ENCODE assay signal across 28 cellular contexts in the genomic region with DNA sequence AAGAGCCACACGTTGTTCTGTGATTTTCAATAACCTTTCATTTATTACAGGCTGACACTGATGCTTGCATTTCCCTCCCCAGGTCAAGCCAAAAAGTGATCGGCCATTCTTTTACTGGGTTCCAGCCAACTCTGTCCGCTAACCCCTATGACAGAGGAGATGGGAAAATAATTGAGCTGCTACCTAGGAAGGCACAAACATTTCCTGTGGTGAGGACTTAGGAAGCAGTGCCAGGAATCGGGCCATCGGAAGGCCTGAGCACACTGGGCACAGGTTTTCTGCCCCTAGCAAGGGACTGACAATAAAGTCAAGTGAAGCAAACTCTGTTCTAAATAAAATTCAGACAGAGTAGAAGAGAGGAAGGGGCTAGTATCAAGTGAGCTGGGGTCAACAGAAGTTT.
"Had no signal": no experiment of that assay in that cellular context is flagged by ENCODE, and none has a peak within 500 bp of the region (broad histone marks: within the 10 kb centered on the region; RNA-seq: fewer than 3 reads in every experiment).

No MANE protein-coding gene starts in this region.

- H3K9me3 ChIP-seq: prostate gland, testis had no signal

- H3K79me2 ChIP-seq: hepatocyte, parathyroid adenoma had no signal

- H3K36me3 Mint-ChIP-seq: mesothelial cell of epicardium had no signal

- H3K4me1 ChIP-seq: neural progenitor cell, parathyroid adenoma had no signal

- ATAC-seq: esophagus mucosa; gastrocnemius medialis; heart left ventricle; left lobe of liver; naive thymus-derived CD4-positive, alpha-beta T cell; stimulated activated memory B cell treated with anti-CD40 and anti-IgM and Interleukin-4, amounts not matched to agents 10 μg/mL and 1 μg/mL and 100 μg/mL, for 72 hours; stimulated activated naive CD8-positive, alpha-beta T cell treated with anti-CD3 and anti-CD28 coated beads, Interleukin-15, Interleukin-2, amounts not matched to agents 100 U/mL and 50 U/mL, for 24 hours had no signal

- H3K4me3 Mint-ChIP-seq: mesothelial cell of epicardium; naive thymus-derived CD4-positive, alpha-beta T cell; nephron; neural progenitor cell; stimulated activated memory B cell treated with anti-CD40 and anti-IgM and Interleukin-4, amounts not matched to agents 10 μg/mL and 1 μg/mL and 100 μg/mL, for 72 hours had no signal

- H3K4me3 ChIP-seq: coronary artery, dorsolateral prefrontal cortex, gastrocnemius medialis, heart left ventricle, hepatocyte, lung, neural progenitor cell, prostate gland, right atrium auricular region, sigmoid colon, testis, tibial nerve, upper lobe of left lung had no signal

- H3K27ac ChIP-seq: coronary artery, dorsolateral prefrontal cortex, epithelial cell of prostate, gastrocnemius medialis, heart left ventricle, hepatocyte, neural progenitor cell, parathyroid adenoma, prostate gland, right atrium auricular region, testis, tibial nerve had no signal

- H3K36me3 ChIP-seq: gastrocnemius medialis, heart left ventricle, neural progenitor cell, prostate gland, right atrium auricular region, sigmoid colon, upper lobe of left lung had no signal

- H3K27ac Mint-ChIP-seq: mesothelial cell of epicardium, nephron, neural progenitor cell had no signal

- H3K27me3 ChIP-seq: dorsolateral prefrontal cortex, gastrocnemius medialis, heart left ventricle, hepatocyte, neural progenitor cell, right atrium auricular region, sigmoid colon, testis, tibial nerve, upper lobe of left lung had no signal

- H2AFZ ChIP-seq: hepatocyte, neural progenitor cell, parathyroid adenoma had no signal

- DNase-seq: effector CD4-positive, alpha-beta T cell; foreskin fibroblast; gastrocnemius medialis; heart left ventricle; kidney; mesenchymal stem cell; naive thymus-derived CD4-positive, alpha-beta T cell; sigmoid colon; stimulated activated CD4-positive, alpha-beta T cell treated with anti-CD3 and anti-CD28 coated beads, Interleukin-2, amount 100 ng/mL, for 24 hours; stimulated activated CD4-positive, alpha-beta T cell treated with anti-CD3 and anti-CD28 coated beads, Interleukin-4, amount 100 ng/mL, for 24 hours; stimulated activated naive CD8-positive, alpha-beta T cell treated with anti-CD3 and anti-CD28 coated beads, Interleukin-15, Interleukin-2, amounts not matched to agents 100 U/mL and 50 U/mL, for 24 hours; testis; upper lobe of left lung had no signal

- H3K4me2 ChIP-seq: hepatocyte, neural progenitor cell had no signal

- H3K4me1 Mint-ChIP-seq: stimulated activated memory B cell treated with anti-CD40 and anti-IgM and Interleukin-4, amounts not matched to agents 10 μg/mL and 1 μg/mL and 100 μg/mL, for 72 hours had no signal

- H3K27me3 Mint-ChIP-seq: naive thymus-derived CD4-positive, alpha-beta T cell; stimulated activated memory B cell treated with anti-CD40 and anti-IgM and Interleukin-4, amounts not matched to agents 10 μg/mL and 1 μg/mL and 100 μg/mL, for 72 hours had no signal
